1 cellular context compared by ENCODE assay signal in genomic region chr4:73612032-73612431, GRCh38.
TF ChIP-seq lines count a peak whose summit lies in the region.

No MANE protein-coding gene starts in this region.

TF ChIP-seq in GM12878, 131 proteins besides CTCF, POLR2A, EP300 and RAD21:
- TF ChIP-seq IRF4 (IDR thresholded peaks at IDR 0.05; ENCODE audit: low read depth, low read length) = no peak
- TF ChIP-seq, protein P1, sequence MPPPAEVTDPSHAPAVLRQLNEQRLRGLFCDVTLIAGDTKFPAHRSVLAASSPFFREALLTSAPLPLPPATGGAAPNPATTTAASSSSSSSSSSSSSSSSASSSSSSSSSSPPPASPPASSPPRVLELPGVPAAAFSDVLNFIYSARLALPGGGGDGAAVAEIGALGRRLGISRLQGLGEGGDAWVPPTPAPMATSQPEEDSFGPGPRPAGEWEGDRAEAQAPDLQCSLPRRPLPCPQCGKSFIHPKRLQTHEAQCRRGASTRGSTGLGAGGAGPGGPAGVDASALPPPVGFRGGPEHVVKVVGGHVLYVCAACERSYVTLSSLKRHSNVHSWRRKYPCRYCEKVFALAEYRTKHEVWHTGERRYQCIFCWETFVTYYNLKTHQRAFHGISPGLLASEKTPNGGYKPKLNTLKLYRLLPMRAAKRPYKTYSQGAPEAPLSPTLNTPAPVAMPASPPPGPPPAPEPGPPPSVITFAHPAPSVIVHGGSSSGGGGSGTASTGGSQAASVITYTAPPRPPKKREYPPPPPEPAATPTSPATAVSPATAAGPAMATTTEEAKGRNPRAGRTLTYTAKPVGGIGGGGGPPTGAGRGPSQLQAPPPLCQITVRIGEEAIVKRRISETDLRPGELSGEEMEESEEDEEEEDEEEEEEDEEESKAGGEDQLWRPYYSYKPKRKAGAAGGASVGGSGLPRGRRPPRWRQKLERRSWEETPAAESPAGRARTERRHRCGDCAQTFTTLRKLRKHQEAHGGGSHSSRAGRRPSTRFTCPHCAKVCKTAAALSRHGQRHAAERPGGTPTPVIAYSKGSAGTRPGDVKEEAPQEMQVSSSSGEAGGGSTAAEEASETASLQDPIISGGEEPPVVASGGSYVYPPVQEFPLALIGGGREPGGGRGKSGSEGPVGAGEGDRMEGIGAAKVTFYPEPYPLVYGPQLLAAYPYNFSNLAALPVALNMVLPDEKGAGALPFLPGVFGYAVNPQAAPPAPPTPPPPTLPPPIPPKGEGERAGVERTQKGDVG (CRISPR knock-in tag; IDR thresholded peaks at IDR 0.05) = no peak
- 0 out of 2 replicates have a peak, but pooled peaks have one; percentile 15 for TF ChIP-seq ATF7 (IDR thresholded peaks at IDR 0.05; ENCODE audit: low read depth)
- TF ChIP-seq, protein P2, sequence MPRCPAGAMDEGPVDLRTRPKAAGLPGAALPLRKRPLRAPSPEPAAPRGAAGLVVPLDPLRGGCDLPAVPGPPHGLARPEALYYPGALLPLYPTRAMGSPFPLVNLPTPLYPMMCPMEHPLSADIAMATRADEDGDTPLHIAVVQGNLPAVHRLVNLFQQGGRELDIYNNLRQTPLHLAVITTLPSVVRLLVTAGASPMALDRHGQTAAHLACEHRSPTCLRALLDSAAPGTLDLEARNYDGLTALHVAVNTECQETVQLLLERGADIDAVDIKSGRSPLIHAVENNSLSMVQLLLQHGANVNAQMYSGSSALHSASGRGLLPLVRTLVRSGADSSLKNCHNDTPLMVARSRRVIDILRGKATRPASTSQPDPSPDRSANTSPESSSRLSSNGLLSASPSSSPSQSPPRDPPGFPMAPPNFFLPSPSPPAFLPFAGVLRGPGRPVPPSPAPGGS (IDR thresholded peaks at IDR 0.05; ENCODE audit: borderline replicate concordance, insufficient read depth, low read depth, low read length, poor library complexity, severe bottlenecking) = no peak
TF ChIP-seq in GM12878: peak in this region for 1.
